In genomic region chr9:126367139-126367538, GRCh38 we compare ENCODE assay signal across 23 cellular contexts. TPM values are rescaled to one million over a fixed set of nuclear protein-coding genes. Genes with fewer than 3 reads are reported as not detected.
A peak's percentile ranks its signal among the peaks of the same experiment; 100 is the strongest.
DNase-seq lines count a peak whose midpoint lies in the region; ATAC-seq and TF ChIP-seq lines count a peak whose summit lies in the region.
"Had no signal": no experiment of that assay in that cellular context is flagged by ENCODE, and none has a peak within 500 bp of the region (broad histone marks: within the 10 kb centered on the region; RNA-seq: fewer than 3 reads in every experiment).

No MANE protein-coding gene starts in this region.

- no peak overlapping the region for H2BK15ac ChIP-seq in H9 (ENCODE audit: low read depth, low read length)

- H3K9me2 ChIP-seq in hepatocyte (replicated peaks; ENCODE audit: insufficient read depth) = no peaks in the 10 kb centered on the region

- POLR2A ChIA-PET in WTC11 (lab: Charles Lee) = no interaction called here

- H3K27me3 Mint-ChIP-seq in H9 (ENCODE audit: low read depth) = no peaks in the 10 kb centered on the region
- no peaks in the 10 kb centered on the region for H3K27me3 Mint-ChIP-seq in WTC11 (ENCODE audit: low read depth)
- H3K27me3 Mint-ChIP-seq: activated T-cell treated with anti-CD3 and anti-CD28 coated beads, Interleukin-2, amount 50 U/mL, for 24 hours had no signal

- H3K9ac ChIP-seq in H9 (ENCODE audit: extremely low read depth, insufficient read length, low read length) = no peak overlapping the region
- H3K9ac ChIP-seq: KMS-11 had no signal

- WGBS in H9 (ENCODE audit: extremely low coverage, insufficient read length, low lambda C conversion rate) = no CpG with 5 or more reads among the region's 13 CpGs
- 88% methylated on average over 13 of the region's 13 CpGs for WGBS in hepatocyte (ENCODE audit: low lambda C conversion rate, missing lambda C conversion rate)

- H3K79me1 ChIP-seq in H9 (ENCODE audit: insufficient read depth, low read depth, low read length, poor library complexity, severe bottlenecking) = no peaks in the 10 kb centered on the region

- CTCF ChIA-PET in WTC11 (lab: Charles Lee) = interaction anchor here (1.1 kb wide), 1 partner anchor 31 kb away, joined by 6 read pairs; no protein-coding TSS in a partner anchor

- no peak overlapping the region for H4K5ac ChIP-seq in H9 (ENCODE audit: insufficient read length, low read depth, low read length)

- H3K18ac ChIP-seq in H9 (ENCODE audit: insufficient read length, low read depth, low read length) = no peak overlapping the region

- no peaks in the 10 kb centered on the region for H4K20me1 ChIP-seq in H9 (ENCODE audit: control insufficient read depth, insufficient read depth, insufficient read length)
- H4K20me1 ChIP-seq in hepatocyte (ENCODE audit: insufficient read depth, poor library complexity, severe bottlenecking) = no peaks in the 10 kb centered on the region

- H2AK5ac ChIP-seq in H9 (ENCODE audit: insufficient read length, low read length) = no peak overlapping the region

- no peak overlapping the region for H3T11ph ChIP-seq in H9 (ENCODE audit: low read length)

- no peaks in the 10 kb centered on the region for H3K9me3 ChIP-seq in H9 (ENCODE audit: control insufficient read depth, low read depth, low read length)
- H3K9me3 ChIP-seq in hepatocyte (ENCODE audit: low read depth) = peaks cover 4% of the 10 kb centered on the region

- H3K14ac ChIP-seq in H9 (ENCODE audit: insufficient read depth, low read length) = no peak overlapping the region

- H3K4me1 Mint-ChIP-seq in H9 (peaks cover 17 to 19% of the 10 kb centered on the region in 2 experiments), WTC11 (peaks cover 13% of the 10 kb centered on the region)
- H3K4me1 Mint-ChIP-seq: immature natural killer cell had no signal

- ATAC-seq in WTC11 (no peak), HG03159 (IDR thresholded peaks at IDR 0.05; ENCODE audit: unreplicated experiment) (no peak)
- ATAC-seq: foreskin keratinocyte, pancreas had no signal

- no peaks in the 10 kb centered on the region for H3K27me3 ChIP-seq in H9 (ENCODE audit: insufficient read depth, low read length)
- no peaks in the 10 kb centered on the region for H3K27me3 ChIP-seq in hepatocyte
- H3K27me3 ChIP-seq: foreskin keratinocyte, pancreas had no signal

- H2AFZ ChIP-seq in H9 (ENCODE audit: low read length) (no peak overlapping the region), hepatocyte (no peak overlapping the region)

- H2BK12ac ChIP-seq in H9 (ENCODE audit: insufficient read length, low read depth, low read length) = no peak overlapping the region

- no peak overlapping the region for H2BK20ac ChIP-seq in H9 (ENCODE audit: low read depth, low read length, poor library complexity, severe bottlenecking)

- peaks cover under 1 to 8% (median 2%) of the 10 kb centered on the region in 3 experiments; a peak in 5 of 7 replicates for H3K36me3 Mint-ChIP-seq in H9 (ENCODE audit: insufficient read depth in 1 of 3, low read depth in 3 of 3)
- peaks cover 15% of the 10 kb centered on the region for H3K36me3 Mint-ChIP-seq in WTC11

- no peak overlapping the region for H2BK5ac ChIP-seq in H9 (ENCODE audit: insufficient read length, low read length)

- H3K56ac ChIP-seq in H9 (ENCODE audit: insufficient read length, low read depth, low read length) = no peak overlapping the region

- H3K9me3 Mint-ChIP-seq in H9 (peaks cover 3 to 13% of the 10 kb centered on the region in 2 experiments; a peak in 4 of 5 replicates), WTC11 (peaks cover 15% of the 10 kb centered on the region)

- peak overlapping the region in 2 of 3 experiments; percentile 71 to 74; a peak in 3 of 7 replicates for H3K27ac Mint-ChIP-seq in H9
- H3K27ac Mint-ChIP-seq in WTC11 = no peak overlapping the region
- H3K27ac Mint-ChIP-seq: activated T-cell treated with anti-CD3 and anti-CD28 coated beads, Interleukin-2, amount 50 U/mL, for 24 hours; immature natural killer cell; T-helper 1 cell treated with Interleukin-12 subunit alpha and Interleukin-12 subunit beta and Interleukin-4 antibody, amounts not matched to agents 30 μg/mL and 1 μg/mL, for 36 hours had no signal

- H3K4ac ChIP-seq in H9 (ENCODE audit: low read depth, low read length) = no peak overlapping the region

- no peak overlapping the region for H4K8ac ChIP-seq in H9 (replicated peaks; ENCODE audit: insufficient read length, low read depth, low read length)

- H4K91ac ChIP-seq in H9 (ENCODE audit: insufficient read length, low read depth, low read length) = no peak overlapping the region

- no peak overlapping the region for H3K27ac ChIP-seq in H9 (ENCODE audit: insufficient read length, low read depth, low read length)
- H3K27ac ChIP-seq in caudate nucleus (ENCODE audit: low read depth, low read length) = peak overlapping the region; percentile 94
- peak overlapping the region; percentile 28 for H3K27ac ChIP-seq in hepatocyte
- peak overlapping the region; percentile 95 for H3K27ac ChIP-seq in temporal lobe (ENCODE audit: low read depth, low read length)
- H3K27ac ChIP-seq: foreskin keratinocyte, KMS-11, pancreas had no signal

- TF ChIP-seq CTCF in H9 (conservative IDR thresholded peaks at IDR 0.05) (no peak), hepatocyte (IDR thresholded peaks at IDR 0.05; ENCODE audit: poor library complexity) (no peak), WTC11 (IDR thresholded peaks at IDR 0.05) (no peak)

- H3K79me2 ChIP-seq in H9 (ENCODE audit: insufficient read depth, low read length) (no peaks in the 10 kb centered on the region), hepatocyte (peaks cover 25% of the 10 kb centered on the region)

- H3K4me3 Mint-ChIP-seq in H9 (no peak overlapping the region), WTC11 (no peak overlapping the region)
- H3K4me3 Mint-ChIP-seq: activated T-cell treated with anti-CD3 and anti-CD28 coated beads, Interleukin-2, amount 50 U/mL, for 24 hours; immature natural killer cell; nephron progenitor cell; T-helper 1 cell treated with Interleukin-12 subunit alpha and Interleukin-12 subunit beta and Interleukin-4 antibody, amounts not matched to agents 30 μg/mL and 1 μg/mL, for 36 hours had no signal

- H3K36me3 ChIP-seq in hepatocyte (replicated peaks; ENCODE audit: insufficient read depth, low read depth) = no peaks in the 10 kb centered on the region
- H3K36me3 ChIP-seq: pancreas had no signal

- H2BK120ac ChIP-seq in H9 (ENCODE audit: low read depth, low read length, poor library complexity, severe bottlenecking) = no peak overlapping the region

- DNase-seq in H9 (no peak), caudate nucleus (lab: John Stamatoyannopoulos, UW) (no peak), hepatocyte (ENCODE audit: low spot score) (no peak), WTC11 (ENCODE audit: low spot score) (no peak), NAMALWA (ENCODE audit: low spot score) (no peak)
- DNase-seq: activated CD8-positive, alpha-beta memory T cell treated with anti-CD3 and anti-CD28 coated beads for 24 hours; activated naive CD4-positive, alpha-beta T cell treated with Interleukin-2 at 50 U/mL for 16 hours; activated T-cell treated with anti-CD3 and anti-CD28 coated beads, Interleukin-2, amount 50 U/mL, for 24 hours; DMS153; foreskin keratinocyte; immature natural killer cell; NCI-H1436 treated with DMSO at 0.1 percent for 48 hours; NCI-H2107; NCI-H510A; nephron progenitor cell; pancreas; stimulated activated CD4-positive, alpha-beta T cell treated with anti-CD3 and anti-CD28 coated beads, Interleukin-12 subunit alpha, Interleukin-12 subunit beta, amount 100 ng/mL, for 4 hours; stimulated activated CD4-positive, alpha-beta T cell treated with anti-CD3 and anti-CD28 coated beads, Interleukin-4, amount 100 ng/mL, for 24 hours; stimulated activated naive CD4-positive, alpha-beta T cell had no signal

- H3K4me2 ChIP-seq in H9 (ENCODE audit: insufficient read depth, insufficient read length, low read length) = no peak overlapping the region
- no peak overlapping the region for H3K4me2 ChIP-seq in hepatocyte
- H3K4me2 ChIP-seq: KMS-11 had no signal

- no peaks in the 10 kb centered on the region for H3K4me1 ChIP-seq in H9 (ENCODE audit: insufficient read depth, low read length)
- H3K4me1 ChIP-seq in hepatocyte (ENCODE audit: insufficient read depth) = no peaks in the 10 kb centered on the region
- H3K4me1 ChIP-seq: pancreas had no signal

- no peak overlapping the region for H3K23ac ChIP-seq in H9 (ENCODE audit: insufficient read length, low read depth, low read length)

- no peaks in the 10 kb centered on the region for H3K23me2 ChIP-seq in H9 (ENCODE audit: insufficient read length, low read depth, low read length, poor library complexity, severe bottlenecking)

- H3K4me3 ChIP-seq in hepatocyte = no peak overlapping the region
- H3K4me3 ChIP-seq: pancreas had no signal

TF ChIP-seq in WTC11, 78 proteins besides CTCF, POLR2A, EP300 and RAD21 (continues in another document):
- TF ChIP-seq NFE2L1 (CRISPR knock-in tag; IDR thresholded peaks at IDR 0.05) (no peak), PREB (CRISPR knock-in tag; IDR thresholded peaks at IDR 0.05; ENCODE audit: borderline replicate concordance) (no peak), FOXP4 (CRISPR knock-in tag; IDR thresholded peaks at IDR 0.05) (no peak), GTF2I (CRISPR knock-in tag; conservative IDR thresholded peaks at IDR 0.05) (no peak)

RNA-seq across cellular contexts. Expression of gene MVB12B, which starts 40.5 kb away (rescaled TPM):
- total RNA-seq in H9 (2021) (5.8 and 7.1 TPM in 2 replicates), hepatocyte (10.8 and 12.1 TPM in 2 replicates), temporal lobe (29.7 TPM), WTC11 (2021) (4.9 to 5.7 TPM (median 5.5 TPM) in 3 replicates)
- 11.2 and 11.8 TPM in 2 replicates for polyA plus RNA-seq in hepatocyte
